8 cellular contexts compared by ENCODE assay signal in genomic region chr1:219927956-219928790, GRCh38. TPM values are rescaled to one million over a fixed set of nuclear protein-coding genes. Genes with fewer than 3 reads are reported as not detected.
A peak's percentile ranks its signal among the peaks of the same experiment; 100 is the strongest.
DNase-seq lines count a peak whose midpoint lies in the region; ATAC-seq lines count a peak whose summit lies in the region.

Gene SLC30A10, minus strand, starts transcription at chr1:219928557. Its CDS starts 117 bp downstream, at chr1:219928440.

- no peak within 1 kb of the TSS for H3K4me3 ChIP-seq in naive thymus-derived CD4-positive, alpha-beta T cell (ENCODE audit: low read length)

- H3K27me3 ChIP-seq in naive thymus-derived CD4-positive, alpha-beta T cell (ENCODE audit: control insufficient read depth in 2 of 2, insufficient read depth in 2 of 2, low read length in 2 of 2) = no peaks in the 10 kb centered on the region

- no peaks in the 10 kb centered on the region for H3K4me1 ChIP-seq in naive thymus-derived CD4-positive, alpha-beta T cell (ENCODE audit: control insufficient read depth in 2 of 2, insufficient read depth in 2 of 2, low read length in 2 of 2)

- no peak within 1 kb of the TSS for H3K27ac ChIP-seq in naive thymus-derived CD4-positive, alpha-beta T cell (ENCODE audit: low read depth, low read length)

- DNase-seq in ELF-1 (ENCODE audit: low read depth, low spot score) (peak; percentile 53), T-helper 17 cell (no peak), fibroblast of gingiva (ENCODE audit: low read depth) (peak; percentile 3), RKO (ENCODE audit: low spot score) (no peak)
- DNase-seq in naive thymus-derived CD4-positive, alpha-beta T cell = peak in 1 of 9 donors; percentile 30

- intact Hi-C loops in naive thymus-derived CD4-positive, alpha-beta T cell (cut with micrococcal nuclease) = no loop called here

- no peaks in the 10 kb centered on the region for H3K9me3 Mint-ChIP-seq in naive thymus-derived CD4-positive, alpha-beta T cell

- ATAC-seq in HG02571 (IDR thresholded peaks at IDR 0.05; ENCODE audit: unreplicated experiment) (peak; percentile 43), T-helper 17 cell (no peak), GM21825 (IDR thresholded peaks at IDR 0.05; ENCODE audit: unreplicated experiment) (no peak), GM21786 (IDR thresholded peaks at IDR 0.05; ENCODE audit: unreplicated experiment) (no peak)
- ATAC-seq in naive thymus-derived CD4-positive, alpha-beta T cell = no peak

- H3K4me1 Mint-ChIP-seq in T-helper 17 cell = peaks cover 16% of the 10 kb centered on the region
- peaks cover 7 to 15% (median 14%) of the 10 kb centered on the region in 7 donors for H3K4me1 Mint-ChIP-seq in naive thymus-derived CD4-positive, alpha-beta T cell

- H3K9me3 ChIP-seq in T-helper 17 cell (ENCODE audit: control insufficient read depth, low read length, poor library complexity, severe bottlenecking) = no peaks in the 10 kb centered on the region
- H3K9me3 ChIP-seq in naive thymus-derived CD4-positive, alpha-beta T cell (ENCODE audit: control insufficient read depth in 2 of 3, low read length in 3 of 3) = no peaks in the 10 kb centered on the region

- H3K27ac Mint-ChIP-seq in T-helper 17 cell = no peak within 1 kb of the TSS
- no peak within 1 kb of the TSS for H3K27ac Mint-ChIP-seq in naive thymus-derived CD4-positive, alpha-beta T cell

- peaks cover 64% of the 10 kb centered on the region for H3K27me3 Mint-ChIP-seq in T-helper 17 cell
- H3K27me3 Mint-ChIP-seq in naive thymus-derived CD4-positive, alpha-beta T cell = peaks cover 41 to 55% (median 47%) of the 10 kb centered on the region in 5 donors

- H3K36me3 ChIP-seq in naive thymus-derived CD4-positive, alpha-beta T cell (ENCODE audit: control insufficient read depth in 2 of 3, insufficient read depth in 3 of 3, low read length in 3 of 3) = no peaks in the 10 kb centered on the region

- peaks cover 4% of the 10 kb centered on the region for H3K36me3 Mint-ChIP-seq in T-helper 17 cell (ENCODE audit: low read depth)
- H3K36me3 Mint-ChIP-seq in naive thymus-derived CD4-positive, alpha-beta T cell = no peaks in the 10 kb centered on the region

- H3K4me3 Mint-ChIP-seq in T-helper 17 cell = peak within 1 kb of the TSS; percentile 76
- H3K4me3 Mint-ChIP-seq in naive thymus-derived CD4-positive, alpha-beta T cell = peak within 1 kb of the TSS; percentile 29 to 83 (median 74)

- CTCF ChIA-PET in naive thymus-derived CD4-positive, alpha-beta T cell (lab: Charles Lee) = no interaction called here

- POLR2A ChIA-PET in naive thymus-derived CD4-positive, alpha-beta T cell (lab: Charles Lee) = no interaction called here

RNA-seq across cellular contexts. Expression of gene SLC30A10, which starts in this region (rescaled TPM):
- total RNA-seq in T-helper 17 cell = not detected
- not detected for total RNA-seq in naive thymus-derived CD4-positive, alpha-beta T cell
- not detected for polyA plus RNA-seq in naive thymus-derived CD4-positive, alpha-beta T cell

Comparison
In these comparisons a context has a peak if more than half of its experiments do, and no peak if none do; other contexts are left out.
1. DNase-seq: peak in ELF-1 (single experiment) and fibroblast of gingiva (single experiment); none in T-helper 17 cell (0 of 3) and RKO (single experiment).